37 cellular contexts compared by ENCODE assay signal in genomic region chr3:9514306-9514705, GRCh38. TPM values are rescaled to one million over a fixed set of nuclear protein-coding genes. Genes with fewer than 3 reads are reported as not detected.
"Had no signal": no experiment of that assay in that cellular context is flagged by ENCODE, and none has a peak within 500 bp of the region (broad histone marks: within the 10 kb centered on the region; RNA-seq: fewer than 3 reads in every experiment).

No MANE protein-coding gene starts in this region.

- FAIRE-seq: astrocyte, bronchial epithelial cell had no signal

- H3K27me3 ChIP-seq: adrenal gland, ascending aorta had no signal

- H3K4me3 ChIP-seq: adrenal gland, ascending aorta, body of pancreas, breast epithelium, cardiac muscle cell had no signal

- ATAC-seq: activated naive CD4-positive, alpha-beta T cell treated with anti-CD3 and anti-CD28 coated beads, Interleukin-2, amount 50 U/mL, for 72 hours; activated naive CD8-positive, alpha-beta T cell treated with anti-CD3 and anti-CD28 coated beads, Interleukin-2, amount 50 U/mL, for 24 hours; activated T-cell treated with anti-CD3 and anti-CD28 coated beads, Interleukin-2, amount 50 U/mL, for 4 hours; activated T-cell treated with anti-CD3 and anti-CD28 coated beads, Interleukin-2, amount 50 U/mL, for 72 hours; activated T-helper 17 cell treated with anti-CD3 and anti-CD28 coated beads, Interleukin-2, amount 50 U/mL, for 72 hours; body of pancreas had no signal

- H3K9me3 ChIP-seq: adrenal gland, ascending aorta, body of pancreas, breast epithelium had no signal

- H3K27ac ChIP-seq: adrenal gland, ascending aorta, body of pancreas, brain microvascular endothelial cell, breast epithelium, cardiac muscle cell had no signal

- H3K4me1 ChIP-seq: adrenal gland, ascending aorta, body of pancreas, breast epithelium had no signal

- DNase-seq: activated effector memory CD4-positive, alpha-beta T cell treated with anti-CD3 and anti-CD28 coated beads, Interleukin-2, amount 50 U/mL, for 16 hours; activated effector memory CD4-positive, alpha-beta T cell treated with Interleukin-2 at 50 U/mL for 16 hours; activated gamma-delta T cell; activated gamma-delta T cell treated with Interleukin-2 at 50 U/mL for 16 hours; activated naive CD4-positive, alpha-beta T cell; activated naive CD4-positive, alpha-beta T cell treated with anti-CD3 and anti-CD28 coated beads for 36 hours; activated naive CD4-positive, alpha-beta T cell treated with anti-CD3 and anti-CD28 coated beads, Interleukin-2, amount 10 ng/mL, durations not matched to agents 7 days and 5 days; activated naive CD4-positive, alpha-beta T cell treated with anti-CD3 and anti-CD28 coated beads, Interleukin-2, amount 50 U/mL, for 16 hours; activated naive CD4-positive, alpha-beta T cell treated with Interleukin-2 at 50 U/mL for 16 hours; activated naive CD8-positive, alpha-beta T cell treated with anti-CD3 and anti-CD28 coated beads for 36 hours; activated naive CD8-positive, alpha-beta T cell treated with anti-CD3 and anti-CD28 coated beads, Interleukin-2, amount 10 ng/mL, durations not matched to agents 7 days and 5 days; activated naive CD8-positive, alpha-beta T cell treated with anti-CD3 and anti-CD28 coated beads, Interleukin-2, amount 50 U/mL, for 24 hours; activated T-cell treated with anti-CD3 and anti-CD28 coated beads, Interleukin-2, amount 50 U/mL, for 24 hours; activated T-cell treated with anti-CD3 and anti-CD28 coated beads, Interleukin-2, amount 50 U/mL, for 4 hours; activated T-cell treated with anti-CD3 and anti-CD28 coated beads, Interleukin-2, amount 50 U/mL, for 48 hours; activated T-cell treated with anti-CD3 and anti-CD28 coated beads, Interleukin-2, amount 50 U/mL, for 72 hours; adrenal gland; amniotic stem cell; amygdala; anterior cingulate cortex; aorta; body of pancreas; brain microvascular endothelial cell; caudate nucleus; central memory CD4-positive, alpha-beta T cell; cerebellar nuclear complex had no signal

- H3K36me3 ChIP-seq: adrenal gland, ascending aorta, brain microvascular endothelial cell, breast epithelium, cardiac muscle cell had no signal

RNA-seq across cellular contexts. Expression of gene LHFPL4, which starts 39.3 kb away (rescaled TPM):
- total RNA-seq: activated naive CD4-positive, alpha-beta T cell treated with anti-CD3 and anti-CD28 coated beads for 36 hours; activated naive CD4-positive, alpha-beta T cell treated with anti-CD3 and anti-CD28 coated beads, Interleukin-2, amount 50 U/mL, for 72 hours; activated naive CD8-positive, alpha-beta T cell treated with anti-CD3 and anti-CD28 coated beads for 36 hours; activated naive CD8-positive, alpha-beta T cell treated with anti-CD3 and anti-CD28 coated beads, Interleukin-2, amount 10 ng/mL, durations not matched to agents 7 days and 5 days; activated T-cell treated with anti-CD3 and anti-CD28 coated beads, Interleukin-2, amount 50 U/mL, for 4 hours; activated T-cell treated with anti-CD3 and anti-CD28 coated beads, Interleukin-2, amount 50 U/mL, for 72 hours; activated T-helper 1 cell treated with anti-CD3 and anti-CD28 coated beads, Interleukin-12 subunit alpha, Interleukin-12 subunit beta, Interleukin-2, Interleukin-4 antibody, amounts not matched to agents 30 ng/mL and 10 ng/mL and 1 ng/mL, durations not matched to agents 14 hours and 24 hours and 36 hours; activated T-helper 17 cell treated with anti-CD3 and anti-CD28 coated beads, Interleukin-2, amount 50 U/mL, for 72 hours; activated T-helper 2 cell treated with anti-CD3 and anti-CD28 coated beads, Interferon-gamma antibody, Interleukin-2, Interleukin-4, amounts not matched to agents 10 μg/mL and 5 μg/mL and 100 μg/mL, durations not matched to agents 14 hours and 24 hours and 36 hours; aorta; ascending aorta; breast epithelium; bronchial epithelial cell; cardiac muscle cell; cardiac septum; chondrocyte had no signal
